Comparison of ENCODE assay signal across 8 cellular contexts in the genomic region with DNA sequence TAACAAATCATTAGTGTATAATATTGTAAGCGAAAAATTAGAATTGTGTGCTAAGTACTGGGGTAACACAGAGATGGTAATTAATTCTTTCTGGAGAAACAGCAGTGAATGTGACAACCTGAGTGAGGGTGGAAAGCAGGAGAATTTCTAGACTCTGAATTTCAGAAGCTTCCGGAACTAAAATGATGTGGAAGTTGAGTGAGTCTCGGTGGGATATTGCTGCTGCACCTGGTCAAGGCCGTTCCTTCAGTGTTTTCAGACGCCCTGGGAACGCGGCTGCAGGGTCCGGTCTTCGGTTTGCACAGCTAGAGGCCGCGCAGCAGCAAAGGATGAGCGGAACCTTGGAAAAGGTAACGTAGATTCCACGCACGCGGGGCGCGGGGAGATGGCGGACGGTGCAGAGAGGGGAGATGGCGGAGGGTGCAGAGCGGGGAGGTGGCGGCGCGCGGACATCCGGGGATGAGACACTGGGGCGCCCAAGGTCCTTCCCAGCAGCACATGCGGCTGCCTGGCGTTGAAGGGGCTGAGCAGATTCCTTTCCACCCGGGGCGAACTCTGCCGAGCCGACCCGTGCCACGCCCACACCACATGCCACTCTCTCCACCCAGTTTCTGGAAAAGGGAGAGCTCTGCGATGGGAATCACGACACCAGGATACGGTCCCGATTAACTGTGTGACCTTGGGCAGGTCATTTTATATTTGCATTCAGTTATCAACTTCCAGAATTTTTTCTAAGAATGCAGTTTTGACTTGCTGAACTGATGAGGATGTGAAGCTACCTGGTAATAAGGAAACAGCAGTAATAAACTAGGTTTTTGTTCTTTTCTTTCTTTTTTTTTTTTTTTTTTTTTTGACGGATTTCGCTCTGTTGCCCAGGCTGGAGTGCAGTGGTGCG. TPM values are rescaled to one million over a fixed set of nuclear protein-coding genes. Genes with fewer than 3 reads are reported as not detected.
DNase-seq lines count a peak whose midpoint lies in the region; ATAC-seq and TF ChIP-seq lines count a peak whose summit lies in the region.

A gene (plus strand): TSS at position 232 of the 895 bp plus-strand sequence. CDS start 98 bp downstream, at position 330.

- no peaks in the 10 kb centered on the region for H3K36me3 ChIP-seq in BJ (ENCODE audit: control insufficient read depth, insufficient read depth, low read length)
- H3K36me3 ChIP-seq in liver (ENCODE audit: control insufficient read depth in 4 of 4, insufficient read depth in 3 of 4, low read depth in 1 of 4, low read length in 3 of 4): no peaks in the 10 kb centered on the region

- CTCF ChIA-PET in BJ (lab: Yijun Ruan, JAX): interaction anchor here (0.8 to 0.9 kb wide), 2 partner anchors 16 to 113 kb away, joined by 3 read pairs; no protein-coding TSS in a partner anchor

- H3K9ac ChIP-seq in liver (ENCODE audit: low read depth in 1 of 2, low read length in 2 of 2): peak within 1 kb of the TSS; percentile 44 to 100

- TF ChIP-seq CTCF in BJ (IDR thresholded peaks at IDR 0.05; ENCODE audit: insufficient read depth, low read depth, low read length): 0 out of 2 replicates have a peak, but pooled peaks have one; percentile 6
- no peak for TF ChIP-seq CTCF in liver (IDR thresholded peaks at IDR 0.05; ENCODE audit: low read depth, low read length, missing input control)

- no peaks in the 10 kb centered on the region for H3K9me3 ChIP-seq in liver (ENCODE audit: control insufficient read depth in 4 of 4, low read length in 3 of 4)

- POLR2A ChIA-PET in BJ (lab: Charles Lee): interaction anchor here (0.7 to 1.3 kb wide), 2 partner anchors 8 to 9 kb away, joined by 9 to 28 read pairs; no protein-coding TSS in a partner anchor

- DNase-seq in BJ (ENCODE audit: low read depth) (peak; percentile 73), NCI-H748 (lab: John Stamatoyannopoulos, UW; ENCODE audit: unreplicated experiment) (peak; percentile 95), dermis microvascular lymphatic vessel endothelial cell (ENCODE audit: low read depth in 2 of 2) (peak; percentile 89 to 90)
- peak; percentile 83 to 84 for DNase-seq in activated CD4-positive, alpha-beta T cell treated with anti-CD3 and anti-CD28 coated beads, Interleukin-2, amount 50 U/mL, for 24 hours (ENCODE audit: low read depth in 1 of 2, low spot score in 1 of 2)
- peak; percentile 91 for DNase-seq in stimulated activated CD4-positive, alpha-beta T cell treated with anti-CD3 and anti-CD28 coated beads, Interleukin-4, amount 100 ng/mL, for 24 hours

- peaks cover 0 to 4% (median 0%) of the 10 kb centered on the region in 4 donors for H3K4me1 ChIP-seq in liver (ENCODE audit: control insufficient read depth in 4 of 4, insufficient read depth in 4 of 4, low read length in 3 of 4)

- peak within 1 kb of the TSS; percentile 97 to 98 for H3K27ac ChIP-seq in liver (ENCODE audit: low read depth in 1 of 2, low read length in 2 of 2)

- H3K27me3 ChIP-seq in BJ (ENCODE audit: control insufficient read depth, insufficient read depth, low read length) (no peaks in the 10 kb centered on the region), liver (ENCODE audit: control insufficient read depth in 4 of 4, insufficient read depth in 4 of 4, low read length in 3 of 4) (no peaks in the 10 kb centered on the region)

- 2% methylated on average over 43 of the region's 43 CpGs for WGBS in liver

- peak in 1 of 2 donors; percentile 28 for TF ChIP-seq RAD21 in liver (IDR thresholded peaks at IDR 0.05)

- H3K4me3 ChIP-seq in BJ (ENCODE audit: low read depth, low read length) (peak within 1 kb of the TSS; percentile 54), liver (ENCODE audit: low read depth in 1 of 3, low read length in 3 of 3) (peak within 1 kb of the TSS; percentile 68 to 97 (median 88))

- ATAC-seq in GM19328 (IDR thresholded peaks at IDR 0.05; ENCODE audit: unreplicated experiment) (peak; percentile 95), HG03521 (IDR thresholded peaks at IDR 0.05; ENCODE audit: unreplicated experiment) (peak; percentile 92)

TF ChIP-seq in liver, 16 proteins besides CTCF, POLR2A, EP300 and RAD21:
- TF ChIP-seq GABPA (IDR thresholded peaks at IDR 0.05 in 1 of 2, conservative IDR thresholded peaks at IDR 0.05 in 1 of 2) (peak; percentile 80 to 91), HNF4G (IDR thresholded peaks at IDR 0.05) (no peak), YY1 (IDR thresholded peaks at IDR 0.05) (peak; percentile 97), RXRA (IDR thresholded peaks at IDR 0.05) (peak; percentile 74 to 86), TAF1 (conservative IDR thresholded peaks at IDR 0.05) (peak; percentile 79), SP1 (IDR thresholded peaks at IDR 0.05) (peak; percentile 68), FOXA2 (IDR thresholded peaks at IDR 0.05) (no peak), FOXA1 (IDR thresholded peaks at IDR 0.05) (peak; percentile 54), EGR1 (IDR thresholded peaks at IDR 0.05; ENCODE audit: low read depth in 2 of 2) (peak; percentile 18 to 46), HNF4A (conservative IDR thresholded peaks at IDR 0.05) (no peak), NR2F2 (IDR thresholded peaks at IDR 0.05) (peak; percentile 56), JUND (IDR thresholded peaks at IDR 0.05) (peak in 1 of 2 donors; percentile 57)
- TF ChIP-seq, protein P1, sequence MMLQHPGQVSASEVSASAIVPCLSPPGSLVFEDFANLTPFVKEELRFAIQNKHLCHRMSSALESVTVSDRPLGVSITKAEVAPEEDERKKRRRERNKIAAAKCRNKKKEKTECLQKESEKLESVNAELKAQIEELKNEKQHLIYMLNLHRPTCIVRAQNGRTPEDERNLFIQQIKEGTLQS (IDR thresholded peaks at IDR 0.05): no peak
- TF ChIP-seq, protein P2, sequence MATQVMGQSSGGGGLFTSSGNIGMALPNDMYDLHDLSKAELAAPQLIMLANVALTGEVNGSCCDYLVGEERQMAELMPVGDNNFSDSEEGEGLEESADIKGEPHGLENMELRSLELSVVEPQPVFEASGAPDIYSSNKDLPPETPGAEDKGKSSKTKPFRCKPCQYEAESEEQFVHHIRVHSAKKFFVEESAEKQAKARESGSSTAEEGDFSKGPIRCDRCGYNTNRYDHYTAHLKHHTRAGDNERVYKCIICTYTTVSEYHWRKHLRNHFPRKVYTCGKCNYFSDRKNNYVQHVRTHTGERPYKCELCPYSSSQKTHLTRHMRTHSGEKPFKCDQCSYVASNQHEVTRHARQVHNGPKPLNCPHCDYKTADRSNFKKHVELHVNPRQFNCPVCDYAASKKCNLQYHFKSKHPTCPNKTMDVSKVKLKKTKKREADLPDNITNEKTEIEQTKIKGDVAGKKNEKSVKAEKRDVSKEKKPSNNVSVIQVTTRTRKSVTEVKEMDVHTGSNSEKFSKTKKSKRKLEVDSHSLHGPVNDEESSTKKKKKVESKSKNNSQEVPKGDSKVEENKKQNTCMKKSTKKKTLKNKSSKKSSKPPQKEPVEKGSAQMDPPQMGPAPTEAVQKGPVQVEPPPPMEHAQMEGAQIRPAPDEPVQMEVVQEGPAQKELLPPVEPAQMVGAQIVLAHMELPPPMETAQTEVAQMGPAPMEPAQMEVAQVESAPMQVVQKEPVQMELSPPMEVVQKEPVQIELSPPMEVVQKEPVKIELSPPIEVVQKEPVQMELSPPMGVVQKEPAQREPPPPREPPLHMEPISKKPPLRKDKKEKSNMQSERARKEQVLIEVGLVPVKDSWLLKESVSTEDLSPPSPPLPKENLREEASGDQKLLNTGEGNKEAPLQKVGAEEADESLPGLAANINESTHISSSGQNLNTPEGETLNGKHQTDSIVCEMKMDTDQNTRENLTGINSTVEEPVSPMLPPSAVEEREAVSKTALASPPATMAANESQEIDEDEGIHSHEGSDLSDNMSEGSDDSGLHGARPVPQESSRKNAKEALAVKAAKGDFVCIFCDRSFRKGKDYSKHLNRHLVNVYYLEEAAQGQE (IDR thresholded peaks at IDR 0.05): peak; percentile 86
- TF ChIP-seq, protein P3, sequence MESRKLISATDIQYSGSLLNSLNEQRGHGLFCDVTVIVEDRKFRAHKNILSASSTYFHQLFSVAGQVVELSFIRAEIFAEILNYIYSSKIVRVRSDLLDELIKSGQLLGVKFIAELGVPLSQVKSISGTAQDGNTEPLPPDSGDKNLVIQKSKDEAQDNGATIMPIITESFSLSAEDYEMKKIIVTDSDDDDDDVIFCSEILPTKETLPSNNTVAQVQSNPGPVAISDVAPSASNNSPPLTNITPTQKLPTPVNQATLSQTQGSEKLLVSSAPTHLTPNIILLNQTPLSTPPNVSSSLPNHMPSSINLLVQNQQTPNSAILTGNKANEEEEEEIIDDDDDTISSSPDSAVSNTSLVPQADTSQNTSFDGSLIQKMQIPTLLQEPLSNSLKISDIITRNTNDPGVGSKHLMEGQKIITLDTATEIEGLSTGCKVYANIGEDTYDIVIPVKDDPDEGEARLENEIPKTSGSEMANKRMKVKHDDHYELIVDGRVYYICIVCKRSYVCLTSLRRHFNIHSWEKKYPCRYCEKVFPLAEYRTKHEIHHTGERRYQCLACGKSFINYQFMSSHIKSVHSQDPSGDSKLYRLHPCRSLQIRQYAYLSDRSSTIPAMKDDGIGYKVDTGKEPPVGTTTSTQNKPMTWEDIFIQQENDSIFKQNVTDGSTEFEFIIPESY (IDR thresholded peaks at IDR 0.05): peak; percentile 82
- TF ChIP-seq, protein P4, sequence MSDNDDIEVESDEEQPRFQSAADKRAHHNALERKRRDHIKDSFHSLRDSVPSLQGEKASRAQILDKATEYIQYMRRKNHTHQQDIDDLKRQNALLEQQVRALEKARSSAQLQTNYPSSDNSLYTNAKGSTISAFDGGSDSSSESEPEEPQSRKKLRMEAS (IDR thresholded peaks at IDR 0.05): peak; percentile 89

RNA-seq across cellular contexts. Expression of the gene that starts here (rescaled TPM):
- polyA plus RNA-seq in BJ (2011; rRNA removed) (52.3 and 61.1 TPM in 2 replicates), liver (10 to 100 TPM; 17.3 to 34.1 TPM)
- polyA minus RNA-seq in BJ (2011; rRNA and poly(A)+ RNA removed): 5.1 and 7.3 TPM in 2 replicates
- total RNA-seq in dermis microvascular lymphatic vessel endothelial cell (23.9 and 34.0 TPM in 2 replicates), liver (10 to 100 TPM; 12.6 to 22.7 TPM)

Comparison
In these comparisons a context has a peak if more than half of its experiments do, and no peak if none do; other contexts are left out.
1. Peak in every context shown above with its lines: DNase-seq, ATAC-seq, H3K4me3 ChIP-seq and H3K27ac ChIP-seq.